25 cellular contexts compared by ENCODE assay signal in genomic region chr2:195392446-195393336, GRCh38.
DNase-seq lines count a peak whose midpoint lies in the region; ATAC-seq lines count a peak whose summit lies in the region.
"Had no signal": no experiment of that assay in that cellular context is flagged by ENCODE, and none has a peak within 500 bp of the region (broad histone marks: within the 10 kb centered on the region; RNA-seq: fewer than 3 reads in every experiment).

No MANE protein-coding gene starts in this region.

- H3K27me3 Mint-ChIP-seq in CD8-positive, alpha-beta memory T cell, result peaks cover 0 to 1% of the 10 kb centered on the region in 2 donors
- H3K27me3 Mint-ChIP-seq in activated naive CD8-positive, alpha-beta T cell treated with anti-CD3 and anti-CD28 coated beads, Interleukin-2, amount 50 U/mL, for 24 hours, result no peaks in the 10 kb centered on the region
- H3K27me3 Mint-ChIP-seq: naive thymus-derived CD8-positive, alpha-beta T cell had no signal

- H3K27ac ChIP-seq in CD8-positive, alpha-beta memory T cell (ENCODE audit: low read depth, low read length), result no peak overlapping the region
- H3K27ac ChIP-seq: A549, brain microvascular endothelial cell, colonic mucosa, esophagus squamous epithelium, gastroesophageal sphincter, GM23248, right atrium auricular region, SJSA1 had no signal

- H3K36me3 Mint-ChIP-seq in CD8-positive, alpha-beta memory T cell, result no peaks in the 10 kb centered on the region
- H3K36me3 Mint-ChIP-seq in activated naive CD8-positive, alpha-beta T cell treated with anti-CD3 and anti-CD28 coated beads, Interleukin-2, amount 50 U/mL, for 24 hours (ENCODE audit: low read depth), result no peaks in the 10 kb centered on the region

- CTCF ChIA-PET in CD8-positive, alpha-beta memory T cell (lab: Charles Lee), result no interaction called here

- DNase-seq in CD8-positive, alpha-beta memory T cell, result no peak
- DNase-seq in activated naive CD8-positive, alpha-beta T cell treated with anti-CD3 and anti-CD28 coated beads, Interleukin-2, amount 50 U/mL, for 24 hours, result no peak
- no peak for DNase-seq in stimulated activated CD8-positive, alpha-beta memory T cell treated with anti-CD3 and anti-CD28 coated beads, Interleukin-4, amount 100 ng/mL, for 48 hours
- DNase-seq: activated CD4-positive, alpha-beta T cell treated with anti-CD3 and anti-CD28 coated beads, Interleukin-2, amount 50 U/mL, for 4 hours; activated effector memory CD4-positive, alpha-beta T cell treated with anti-CD3 and anti-CD28 coated beads, Interleukin-2, amount 50 U/mL, for 16 hours; brain microvascular endothelial cell; colonic mucosa; esophagus squamous epithelium; GM23248; Karpas-422; kidney; naive thymus-derived CD8-positive, alpha-beta T cell; NCI-H1092 treated with DMSO at 0.1 percent for 48 hours; NCI-H2029; NCI-H226 had no signal

- H3K4me3 ChIP-seq in CD8-positive, alpha-beta memory T cell (ENCODE audit: low read length), result no peak overlapping the region
- H3K4me3 ChIP-seq: A549, colonic mucosa, esophagus squamous epithelium, gastroesophageal sphincter, GM23248, right atrium auricular region, SJSA1 had no signal

- no peaks in the 10 kb centered on the region for H3K9me3 ChIP-seq in CD8-positive, alpha-beta memory T cell (ENCODE audit: low read length)
- H3K9me3 ChIP-seq: A549, colonic mucosa, esophagus squamous epithelium, gastroesophageal sphincter, right atrium auricular region, SJSA1 had no signal

- H3K4me1 ChIP-seq in CD8-positive, alpha-beta memory T cell (ENCODE audit: insufficient read depth, low read length), result no peaks in the 10 kb centered on the region
- H3K4me1 ChIP-seq: A549, colonic mucosa, esophagus squamous epithelium, gastroesophageal sphincter, right atrium auricular region, SJSA1 had no signal

- H3K4me1 Mint-ChIP-seq in CD8-positive, alpha-beta memory T cell, result no peaks in the 10 kb centered on the region
- no peaks in the 10 kb centered on the region for H3K4me1 Mint-ChIP-seq in activated naive CD8-positive, alpha-beta T cell treated with anti-CD3 and anti-CD28 coated beads, Interleukin-2, amount 50 U/mL, for 24 hours

- H3K27ac Mint-ChIP-seq in CD8-positive, alpha-beta memory T cell, result no peak overlapping the region
- H3K27ac Mint-ChIP-seq in activated naive CD8-positive, alpha-beta T cell treated with anti-CD3 and anti-CD28 coated beads, Interleukin-2, amount 50 U/mL, for 24 hours, result no peak overlapping the region
- H3K27ac Mint-ChIP-seq: naive thymus-derived CD8-positive, alpha-beta T cell had no signal

- no peaks in the 10 kb centered on the region for H3K9me3 Mint-ChIP-seq in CD8-positive, alpha-beta memory T cell
- H3K9me3 Mint-ChIP-seq in activated naive CD8-positive, alpha-beta T cell treated with anti-CD3 and anti-CD28 coated beads, Interleukin-2, amount 50 U/mL, for 24 hours, result no peaks in the 10 kb centered on the region

- POLR2A ChIA-PET in CD8-positive, alpha-beta memory T cell (lab: Charles Lee), result no interaction called here

- H3K36me3 ChIP-seq in CD8-positive, alpha-beta memory T cell (ENCODE audit: insufficient read depth, low read length), result no peaks in the 10 kb centered on the region
- H3K36me3 ChIP-seq: brain microvascular endothelial cell, colonic mucosa, esophagus squamous epithelium, gastroesophageal sphincter, right atrium auricular region, SJSA1 had no signal

- no peak overlapping the region for H3K4me3 Mint-ChIP-seq in CD8-positive, alpha-beta memory T cell
- no peak overlapping the region for H3K4me3 Mint-ChIP-seq in activated naive CD8-positive, alpha-beta T cell treated with anti-CD3 and anti-CD28 coated beads, Interleukin-2, amount 50 U/mL, for 24 hours
- H3K4me3 Mint-ChIP-seq: naive thymus-derived CD8-positive, alpha-beta T cell had no signal

- ATAC-seq in GM18511 (IDR thresholded peaks at IDR 0.05; ENCODE audit: unreplicated experiment) (peak; percentile 68), GM19452 (IDR thresholded peaks at IDR 0.05; ENCODE audit: unreplicated experiment) (peak; percentile 72), HG02798 (IDR thresholded peaks at IDR 0.05; ENCODE audit: poor library complexity, unreplicated experiment) (peak; percentile 46), HG03354 (IDR thresholded peaks at IDR 0.05; ENCODE audit: poor library complexity, severe bottlenecking, unreplicated experiment) (peak; percentile 83), HG03039 (IDR thresholded peaks at IDR 0.05; ENCODE audit: unreplicated experiment) (no peak)
- ATAC-seq in activated naive CD8-positive, alpha-beta T cell treated with anti-CD3 and anti-CD28 coated beads, Interleukin-2, amount 50 U/mL, for 24 hours, result no peak
- ATAC-seq: A549; gastroesophageal sphincter; naive thymus-derived CD8-positive, alpha-beta T cell; Panc1 had no signal

- no peaks in the 10 kb centered on the region for H3K27me3 ChIP-seq in CD8-positive, alpha-beta memory T cell (ENCODE audit: insufficient read depth, low read length, poor library complexity, severe bottlenecking)
- H3K27me3 ChIP-seq: brain microvascular endothelial cell, colonic mucosa, esophagus squamous epithelium, gastroesophageal sphincter, right atrium auricular region, SJSA1 had no signal

Comparison
In these comparisons a context has a peak if more than half of its experiments do, and no peak if none do; other contexts are left out.
1. ATAC-seq: peak in GM18511 (single experiment), GM19452 (single experiment), HG02798 (single experiment) and HG03354 (single experiment); none in activated naive CD8-positive, alpha-beta T cell treated with anti-CD3 and anti-CD28 coated beads, Interleukin-2, amount 50 U/mL, for 24 hours (single experiment) and HG03039 (single experiment).